In genomic region chr15:98653686-98654085, GRCh38 we compare ENCODE assay signal across 1 cellular context.
TF ChIP-seq lines count a peak whose summit lies in the region.

No MANE protein-coding gene starts in this region.

TF ChIP-seq in GM23338, 12 proteins besides CTCF, POLR2A, EP300 and RAD21 (continued from another document):
- TF ChIP-seq ZNF462 (CRISPR knock-in tag; IDR thresholded peaks at IDR 0.05): no peak
- TF ChIP-seq NANOG (IDR thresholded peaks at IDR 0.05; ENCODE audit: borderline replicate concordance): no peak
- no peak for TF ChIP-seq REST (IDR thresholded peaks at IDR 0.05; ENCODE audit: unreplicated experiment)
- no peak for TF ChIP-seq JUNB (IDR thresholded peaks at IDR 0.05; ENCODE audit: unreplicated experiment)
- TF ChIP-seq STAT1 (IDR thresholded peaks at IDR 0.05; ENCODE audit: unreplicated experiment): no peak
- TF ChIP-seq ETS1 (IDR thresholded peaks at IDR 0.05): no peak
- TF ChIP-seq ZNF331 (CRISPR knock-in tag; IDR thresholded peaks at IDR 0.05; ENCODE audit: low read depth): no peak
- no peak for TF ChIP-seq POLR2AphosphoS5 (IDR thresholded peaks at IDR 0.05; ENCODE audit: low read depth)
- TF ChIP-seq EZH2phosphoT487 (IDR thresholded peaks at IDR 0.05; ENCODE audit: unreplicated experiment): no peak
